In genomic region chr3:53346922-53347260, GRCh38 we compare ENCODE assay signal across 8 cellular contexts. TPM values are rescaled to one million over a fixed set of nuclear protein-coding genes. Genes with fewer than 3 reads are reported as not detected.
DNase-seq lines count a peak whose midpoint lies in the region; ATAC-seq and TF ChIP-seq lines count a peak whose summit lies in the region.

No MANE protein-coding gene starts in this region.

- peaks cover 51% of the 10 kb centered on the region for H3K79me2 ChIP-seq in DOHH2 (ENCODE audit: control insufficient read depth, low read length)

- TF ChIP-seq POLR2A in right lobe of liver (IDR thresholded peaks at IDR 0.05): no peak

- WGBS in right lobe of liver (ENCODE audit: insufficient coverage, low coverage, low lambda C conversion rate, missing lambda C conversion rate): 0% methylated on average over 11 of the region's 11 CpGs
- WGBS in urinary bladder: under 1% methylated on average over 11 of the region's 11 CpGs

- no peaks in the 10 kb centered on the region for H3K9me2 ChIP-seq in DOHH2 (replicated peaks; ENCODE audit: control insufficient read depth, low read length)

- H3K27me3 ChIP-seq in DOHH2 (ENCODE audit: control insufficient read depth, low read length) (no peaks in the 10 kb centered on the region), right lobe of liver (no peaks in the 10 kb centered on the region)

- peak; percentile 2 for ATAC-seq in HG03175 (IDR thresholded peaks at IDR 0.05; ENCODE audit: unreplicated experiment)
- peak in 3 of 4 donors; percentile 17 to 29 (median 22) for ATAC-seq in right lobe of liver
- ATAC-seq in GM21737 (IDR thresholded peaks at IDR 0.05; ENCODE audit: unreplicated experiment): no peak

- H3K4me3 ChIP-seq in DOHH2 (ENCODE audit: low read length) (peak overlapping the region; percentile 96), right lobe of liver (peak overlapping the region; percentile 71 to 95 (median 80)), urinary bladder (ENCODE audit: low read depth, low read length) (peak overlapping the region; percentile 82)

- H3K4me1 ChIP-seq in DOHH2 (ENCODE audit: control insufficient read depth, low read length) (peaks cover 23% of the 10 kb centered on the region), right lobe of liver (peaks cover 0 to 13% (median 5%) of the 10 kb centered on the region in 4 donors), urinary bladder (ENCODE audit: insufficient read depth) (no peaks in the 10 kb centered on the region)

- peaks cover 30% of the 10 kb centered on the region for H3K36me3 ChIP-seq in DOHH2 (ENCODE audit: control insufficient read depth, low read length)
- H3K36me3 ChIP-seq in right lobe of liver: peaks cover 0 to 10% (median 0%) of the 10 kb centered on the region in 4 donors
- no peaks in the 10 kb centered on the region for H3K36me3 ChIP-seq in urinary bladder (ENCODE audit: insufficient read depth)

- DNase-seq in right lobe of liver (no peak), D341Med (ENCODE audit: low spot score) (no peak), glomerular visceral epithelial cell (ENCODE audit: extremely low spot score) (no peak)

- no peaks in the 10 kb centered on the region for H4K20me1 ChIP-seq in DOHH2 (ENCODE audit: control insufficient read depth, insufficient read depth, low read depth, low read length)

- peak overlapping the region; percentile 79 for H3K4me2 ChIP-seq in DOHH2 (ENCODE audit: low read length)

- no peaks in the 10 kb centered on the region for H3F3A ChIP-seq in DOHH2 (ENCODE audit: control insufficient read depth, insufficient read depth)

- H3K27ac ChIP-seq in DOHH2 (ENCODE audit: low read depth, low read length) (peak overlapping the region; percentile 28), angular gyrus (ENCODE audit: low read depth, low read length) (peak overlapping the region; percentile 80), right lobe of liver (peak overlapping the region; percentile 91 to 96 (median 93)), urinary bladder (ENCODE audit: low read depth) (peak overlapping the region; percentile 79)

- TF ChIP-seq CTCF in DOHH2 (IDR thresholded peaks at IDR 0.05; ENCODE audit: low read depth, low read length, poor library complexity, severe bottlenecking) (no peak), right lobe of liver (IDR thresholded peaks at IDR 0.05) (no peak)

- intact Hi-C loops in right lobe of liver (cut with DNase I): no loop called here

- H3K9me3 ChIP-seq in DOHH2 (ENCODE audit: control insufficient read depth, insufficient read depth, low read length): no peaks in the 10 kb centered on the region
- no peaks in the 10 kb centered on the region for H3K9me3 ChIP-seq in right lobe of liver

RNA-seq across cellular contexts. Expression of gene DCP1A, which starts 0.5 kb away (rescaled TPM):
- 10 to 100 TPM in 1 of 6 experiments, 1 to 10 TPM in 5; 5.7 to 12.1 (median 7.1) TPM for total RNA-seq in right lobe of liver
- total RNA-seq in urinary bladder: 20.9 TPM
- 13.8 TPM for polyA plus RNA-seq in urinary bladder

Comparison
In these comparisons a context has a peak if more than half of its experiments do, and no peak if none do; other contexts are left out.
1. H3K27ac ChIP-seq: peak in every context shown above with its lines; median percentile 93 in right lobe of liver; 80 in angular gyrus; 79 in urinary bladder; 28 in DOHH2.